In genomic region chr1:231020816-231021215, GRCh38 we compare ENCODE assay signal across 14 cellular contexts. TPM values are rescaled to one million over a fixed set of nuclear protein-coding genes. Genes with fewer than 3 reads are reported as not detected.
A peak's percentile ranks its signal among the peaks of the same experiment; 100 is the strongest.
DNase-seq lines count a peak whose midpoint lies in the region; ATAC-seq and TF ChIP-seq lines count a peak whose summit lies in the region.
"Had no signal": no experiment of that assay in that cellular context is flagged by ENCODE, and none has a peak within 500 bp of the region (broad histone marks: within the 10 kb centered on the region; RNA-seq: fewer than 3 reads in every experiment).

No MANE protein-coding gene starts in this region.

- H3K27me3 ChIP-seq in IMR-90 (ENCODE audit: control insufficient read depth, insufficient read depth, low read length) (no peaks in the 10 kb centered on the region), esophagus muscularis mucosa (peaks cover 0 to 16% (median 0%) of the 10 kb centered on the region in 4 donors), trophoblast cell (ENCODE audit: insufficient read depth, low read length) (no peaks in the 10 kb centered on the region)
- H3K27me3 ChIP-seq: dorsolateral prefrontal cortex, tibial nerve had no signal

- H3K18ac ChIP-seq in IMR-90 (ENCODE audit: low read depth, low read length) (no peak overlapping the region), trophoblast cell (ENCODE audit: low read length) (no peak overlapping the region)

- no peaks in the 10 kb centered on the region for H3K36me3 Mint-ChIP-seq in activated CD4-positive, alpha-beta T cell treated with anti-CD3 and anti-CD28 coated beads, Interleukin-2, amount 10 ng/mL, durations not matched to agents 7 days and 5 days (ENCODE audit: low read depth)

- H3K4me3 Mint-ChIP-seq in activated CD4-positive, alpha-beta T cell treated with anti-CD3 and anti-CD28 coated beads, Interleukin-2, amount 10 ng/mL, durations not matched to agents 7 days and 5 days: peak overlapping the region; percentile 73

- peaks cover 19% of the 10 kb centered on the region for H3K4me1 Mint-ChIP-seq in activated CD4-positive, alpha-beta T cell treated with anti-CD3 and anti-CD28 coated beads, Interleukin-2, amount 10 ng/mL, durations not matched to agents 7 days and 5 days

- peaks cover 1% of the 10 kb centered on the region for H3K79me2 ChIP-seq in trophoblast cell (ENCODE audit: control insufficient read depth, insufficient read depth, low read length, poor library complexity)

- H2BK5ac ChIP-seq in IMR-90 (ENCODE audit: low read depth, low read length, poor library complexity, severe bottlenecking): no peak overlapping the region
- no peak overlapping the region for H2BK5ac ChIP-seq in trophoblast cell (ENCODE audit: low read depth, low read length, poor library complexity)

- intact Hi-C loops in IMR-90 (cut with micrococcal nuclease) (no loop called here), esophagus muscularis mucosa (cut with DNase I) (no loop called here)

- no peak overlapping the region for H3K9ac ChIP-seq in IMR-90 (ENCODE audit: low read depth, low read length)
- H3K9ac ChIP-seq in trophoblast cell (ENCODE audit: low read length): no peak overlapping the region

- no peak overlapping the region for H4K5ac ChIP-seq in IMR-90 (ENCODE audit: low read depth, low read length)

- H3K14ac ChIP-seq in IMR-90 (replicated peaks; ENCODE audit: low read depth, low read length) (no peak overlapping the region), trophoblast cell (ENCODE audit: low read length) (no peak overlapping the region)

- H3K79me1 ChIP-seq in IMR-90 (ENCODE audit: low read depth in 1 of 2, low read length in 2 of 2) (peaks cover 0 to 11% of the 10 kb centered on the region in 2 experiments; a peak in 1 of 4 replicates), trophoblast cell (ENCODE audit: low read length) (no peaks in the 10 kb centered on the region)

- H3K56ac ChIP-seq in IMR-90 (ENCODE audit: extremely low read depth, insufficient read depth, low read length): no peak overlapping the region

- no peak for TF ChIP-seq RAD21 in IMR-90 (IDR thresholded peaks at IDR 0.05; ENCODE audit: low read length)

- no peak overlapping the region for H4K12ac ChIP-seq in trophoblast cell (ENCODE audit: low read depth, low read length)

- H3K9me3 Mint-ChIP-seq in activated CD4-positive, alpha-beta T cell treated with anti-CD3 and anti-CD28 coated beads, Interleukin-2, amount 10 ng/mL, durations not matched to agents 7 days and 5 days: no peaks in the 10 kb centered on the region

- H4K91ac ChIP-seq in IMR-90 (ENCODE audit: insufficient read depth, low read depth, low read length) (no peak overlapping the region), trophoblast cell (ENCODE audit: low read depth, low read length) (no peak overlapping the region)

- peaks cover 9% of the 10 kb centered on the region for H3K4me1 ChIP-seq in IMR-90 (ENCODE audit: control insufficient read depth, insufficient read depth, low read length)
- peaks cover 0 to 4% (median 2%) of the 10 kb centered on the region in 4 donors for H3K4me1 ChIP-seq in esophagus muscularis mucosa
- H3K4me1 ChIP-seq in trophoblast cell (ENCODE audit: control insufficient read depth in 1 of 2, insufficient read depth in 2 of 2, low read length in 2 of 2): peaks cover 3 to 4% of the 10 kb centered on the region in 2 experiments
- H3K4me1 ChIP-seq: tibial nerve had no signal

- H4K8ac ChIP-seq in IMR-90 (ENCODE audit: low read depth in 2 of 2, low read length in 2 of 2) (no peak overlapping the region; a peak in 1 of 4 replicates), trophoblast cell (ENCODE audit: low read depth, low read length) (no peak overlapping the region)

- no peak overlapping the region for H3K23ac ChIP-seq in IMR-90 (ENCODE audit: low read depth, low read length)
- no peak overlapping the region for H3K23ac ChIP-seq in trophoblast cell (ENCODE audit: low read length)

- DNase-seq in activated CD4-positive, alpha-beta T cell treated with anti-CD3 and anti-CD28 coated beads, Interleukin-2, amount 10 ng/mL, durations not matched to agents 7 days and 5 days: no peak
- no peak for DNase-seq in activated CD4-positive, alpha-beta T cell treated with anti-CD3 and anti-CD28 coated beads for 48 hours
- peak; percentile 21 for DNase-seq in IMR-90
- DNase-seq in esophagus muscularis mucosa (ENCODE audit: extremely low spot score): peak; percentile 64
- DNase-seq in trophoblast cell: peak; percentile 34 to 37
- no peak for DNase-seq in germinal center (ENCODE audit: low spot score)
- no peak for DNase-seq in effector CD8-positive, alpha-beta T cell (lab: John Stamatoyannopoulos, UW)
- no peak for DNase-seq in COR-L47 (lab: John Stamatoyannopoulos, UW)
- DNase-seq: anterior cingulate cortex, dorsolateral prefrontal cortex, NCI-H1417 treated with DMSO at 0.1 percent for 48 hours, NCI-H526, T-helper 9 cell had no signal

- H3K27me3 Mint-ChIP-seq in activated CD4-positive, alpha-beta T cell treated with anti-CD3 and anti-CD28 coated beads, Interleukin-2, amount 10 ng/mL, durations not matched to agents 7 days and 5 days: no peaks in the 10 kb centered on the region

- no peak overlapping the region for H2AK9ac ChIP-seq in IMR-90 (replicated peaks; ENCODE audit: low read depth, low read length, poor library complexity)

- H4K20me1 ChIP-seq in IMR-90 (ENCODE audit: insufficient read depth, low read length): no peaks in the 10 kb centered on the region

- H2BK120ac ChIP-seq in IMR-90 (ENCODE audit: low read depth, low read length) (no peak overlapping the region), trophoblast cell (ENCODE audit: insufficient read depth, low read length, poor library complexity) (no peak overlapping the region)

- dilution Hi-C loops in IMR-90 (cut with HindIII; ENCODE audit: low sequenced_read_pairs, unreplicated experiment): no loop called here

- H2AK5ac ChIP-seq in IMR-90 (ENCODE audit: low read depth, low read length) (no peak overlapping the region), trophoblast cell (ENCODE audit: low read length) (no peak overlapping the region)

- H3K36me3 ChIP-seq in IMR-90 (ENCODE audit: control insufficient read depth, insufficient read depth, low read length) (peaks cover 8% of the 10 kb centered on the region), esophagus muscularis mucosa (peaks cover 0 to 10% (median 0%) of the 10 kb centered on the region in 4 donors), trophoblast cell (ENCODE audit: control insufficient read depth in 1 of 2, insufficient read depth in 2 of 2, low read length in 2 of 2) (peaks cover 13 to 33% of the 10 kb centered on the region in 2 experiments)

- H3K4ac ChIP-seq in IMR-90 (ENCODE audit: low read depth, low read length) (peak overlapping the region; percentile 6; the same call in 1 of the 2 replicates), trophoblast cell (ENCODE audit: low read depth, low read length) (no peak overlapping the region)

- TF ChIP-seq POLR2A in IMR-90 (IDR thresholded peaks at IDR 0.05; ENCODE audit: low read depth, low read length): no peak
- no peak for TF ChIP-seq POLR2A in esophagus muscularis mucosa (IDR thresholded peaks at IDR 0.05; ENCODE audit: low read depth)

- 21% methylated on average over 4 of the region's 7 CpGs; no CpG with 5 or more reads in 1 of the 2 experiments for WGBS in IMR-90 (ENCODE audit: extremely low coverage in 2 of 2, insufficient read length in 1 of 2), 2 experiments
- WGBS in esophagus muscularis mucosa: 54% methylated on average over 7 of the region's 7 CpGs
- no CpG with 5 or more reads among the region's 7 CpGs for WGBS in trophoblast cell (ENCODE audit: extremely low coverage, insufficient coverage, insufficient read length)

- in situ Hi-C loops in IMR-90 (cut with MboI; ENCODE audit: low sequenced_read_pairs): no loop called here

- ATAC-seq in IMR-90 (ENCODE audit: low read depth): peak; percentile 73

- no TSS peak for BruUV-seq in IMR-90 (replicated peaks; lab: Mats Ljungman, UMichigan)

- no peak for TF ChIP-seq EP300 in esophagus muscularis mucosa (IDR thresholded peaks at IDR 0.05)

- no peak overlapping the region for H2BK15ac ChIP-seq in IMR-90 (ENCODE audit: low read depth, low read length)

- no peak overlapping the region for H2BK20ac ChIP-seq in IMR-90 (ENCODE audit: low read depth, low read length)

- TF ChIP-seq CTCF in IMR-90 (conservative IDR thresholded peaks at IDR 0.05; ENCODE audit: low read depth, low read length): no peak
- TF ChIP-seq CTCF in esophagus muscularis mucosa (IDR thresholded peaks at IDR 0.05): no peak

- H3K4me2 ChIP-seq in IMR-90 (ENCODE audit: low read depth, low read length) (0 out of 2 replicates have a peak overlapping the region, but pooled peaks have one; percentile 11), trophoblast cell (ENCODE audit: low read length) (no peak overlapping the region)

- no peak overlapping the region for H2BK12ac ChIP-seq in trophoblast cell (ENCODE audit: low read length)

- peak overlapping the region; percentile 90 for H3K27ac Mint-ChIP-seq in activated CD4-positive, alpha-beta T cell treated with anti-CD3 and anti-CD28 coated beads, Interleukin-2, amount 10 ng/mL, durations not matched to agents 7 days and 5 days

- no peaks in the 10 kb centered on the region for H3K9me3 ChIP-seq in IMR-90 (ENCODE audit: control insufficient read depth, insufficient read depth, low read length)
- H3K9me3 ChIP-seq in esophagus muscularis mucosa: no peaks in the 10 kb centered on the region
- no peaks in the 10 kb centered on the region for H3K9me3 ChIP-seq in trophoblast cell (ENCODE audit: insufficient read depth, low read depth, low read length)
- H3K9me3 ChIP-seq: tibial nerve had no signal

- CTCF ChIA-PET in activated CD4-positive, alpha-beta T cell treated with anti-CD3 and anti-CD28 coated beads, Interleukin-2, amount 10 ng/mL, durations not matched to agents 7 days and 5 days (lab: Charles Lee): no interaction called here
- CTCF ChIA-PET in IMR-90 (lab: Yijun Ruan, JAX): no interaction called here

- H2AFZ ChIP-seq in IMR-90 (replicated peaks; ENCODE audit: low read length, poor library complexity): no peak overlapping the region
- H2AFZ ChIP-seq in trophoblast cell (ENCODE audit: insufficient read depth, low read length, poor library complexity): no peak overlapping the region

- peaks cover 15% of the 10 kb centered on the region for H3K9me1 ChIP-seq in IMR-90 (ENCODE audit: insufficient read depth, low read length)

- H3K4me3 ChIP-seq in IMR-90 (ENCODE audit: insufficient read depth, low read depth, low read length): no peak overlapping the region
- no peak overlapping the region for H3K4me3 ChIP-seq in esophagus muscularis mucosa
- H3K4me3 ChIP-seq in trophoblast cell (ENCODE audit: low read depth, low read length): no peak overlapping the region
- H3K4me3 ChIP-seq: dorsolateral prefrontal cortex, tibial nerve had no signal

- POLR2A ChIA-PET in activated CD4-positive, alpha-beta T cell treated with anti-CD3 and anti-CD28 coated beads, Interleukin-2, amount 10 ng/mL, durations not matched to agents 7 days and 5 days (lab: Charles Lee): no interaction called here
- POLR2A ChIA-PET in IMR-90 (lab: Charles Lee; ENCODE audit: unreplicated experiment): no interaction called here

- H3K27ac ChIP-seq in IMR-90 (ENCODE audit: insufficient read depth, low read length) (no peak overlapping the region), esophagus muscularis mucosa (replicated peaks in 1 of 4) (peak overlapping the region in 1 of 4 donors; percentile 20), trophoblast cell (ENCODE audit: low read depth, low read length) (no peak overlapping the region)
- H3K27ac ChIP-seq: tibial nerve had no signal

RNA-seq across cellular contexts. Expression of gene FAM89A, which starts 19.2 kb away (rescaled TPM):
- total RNA-seq in activated CD4-positive, alpha-beta T cell treated with anti-CD3 and anti-CD28 coated beads, Interleukin-2, amount 10 ng/mL, durations not matched to agents 7 days and 5 days: 1 to 10 TPM; 5.0 to 5.5 TPM
- total RNA-seq in IMR-90 (2012; rRNA removed): 6.8 and 7.5 TPM in 2 replicates
- polyA plus RNA-seq in IMR-90 (2012; rRNA removed): 8.1 and 8.5 TPM in 2 replicates
- 2.4 and 7.1 TPM in 2 replicates for polyA plus RNA-seq in IMR-90 (2012; cell fraction: cytosol; rRNA removed)
- 2.6 and 3.9 TPM in 2 replicates for polyA plus RNA-seq in IMR-90 (2012; cell fraction: nucleus; rRNA removed; ENCODE audit: low replicate concordance)
- total RNA-seq in esophagus muscularis mucosa: 10 to 100 TPM in 1 of 4 donors, 1 to 10 TPM in 3; 1.7 to 13.6 (median 5.6) TPM
- polyA plus RNA-seq in trophoblast cell (2013): 44.3 and 47.9 TPM in 2 replicates

RNA-seq across cellular contexts. Expression of gene ARV1, which starts 41.9 kb away (rescaled TPM):
- total RNA-seq in activated CD4-positive, alpha-beta T cell treated with anti-CD3 and anti-CD28 coated beads, Interleukin-2, amount 10 ng/mL, durations not matched to agents 7 days and 5 days: 10 to 100 TPM; 13.5 to 17.7 TPM
- 19.0 and 26.7 TPM in 2 replicates for total RNA-seq in IMR-90 (2012; rRNA removed)
- polyA plus RNA-seq in IMR-90 (2012; rRNA removed): 18.9 and 22.9 TPM in 2 replicates
- 6.2 and 8.0 TPM in 2 replicates for polyA plus RNA-seq in IMR-90 (2012; cell fraction: cytosol; rRNA removed)
- polyA plus RNA-seq in IMR-90 (2012; cell fraction: nucleus; rRNA removed; ENCODE audit: low replicate concordance): 1.7 and 10.5 TPM in 2 replicates
- total RNA-seq in esophagus muscularis mucosa: 10 to 100 TPM; 14.9 to 21.6 (median 18.8) TPM
- polyA plus RNA-seq in trophoblast cell (2013): 14.3 and 14.6 TPM in 2 replicates

RNA-seq across cellular contexts. Expression of gene TTC13, which starts 42.2 kb away (rescaled TPM):
- total RNA-seq in activated CD4-positive, alpha-beta T cell treated with anti-CD3 and anti-CD28 coated beads, Interleukin-2, amount 10 ng/mL, durations not matched to agents 7 days and 5 days: 10 to 100 TPM; 35.4 to 39.2 TPM
- total RNA-seq in IMR-90 (2012; rRNA removed): 8.9 and 9.1 TPM in 2 replicates
- 6.0 and 6.1 TPM in 2 replicates for polyA plus RNA-seq in IMR-90 (2012; rRNA removed)
- polyA plus RNA-seq in IMR-90 (2012; cell fraction: cytosol; rRNA removed): 2.2 and 2.5 TPM in 2 replicates
- polyA plus RNA-seq in IMR-90 (2012; cell fraction: nucleus; rRNA removed; ENCODE audit: low replicate concordance): 3.1 and 9.3 TPM in 2 replicates
- 10 to 100 TPM in 2 of 4 donors, 1 to 10 TPM in 2; 8.4 to 27.0 (median 11.5) TPM for total RNA-seq in esophagus muscularis mucosa
- polyA plus RNA-seq in trophoblast cell (2013): 5.5 and 6.0 TPM in 2 replicates

Comparison
In these comparisons a context has a peak if more than half of its experiments do, and no peak if none do; other contexts are left out.
1. DNase-seq: peak in IMR-90 (single experiment), esophagus muscularis mucosa (single experiment) and trophoblast cell (2 of 2); none in activated CD4-positive, alpha-beta T cell treated with anti-CD3 and anti-CD28 coated beads, Interleukin-2, amount 10 ng/mL, durations not matched to agents 7 days and 5 days (single experiment), activated CD4-positive, alpha-beta T cell treated with anti-CD3 and anti-CD28 coated beads for 48 hours (single experiment), germinal center (single experiment), effector CD8-positive, alpha-beta T cell (single experiment) and COR-L47 (single experiment).